In the genomic region with DNA sequence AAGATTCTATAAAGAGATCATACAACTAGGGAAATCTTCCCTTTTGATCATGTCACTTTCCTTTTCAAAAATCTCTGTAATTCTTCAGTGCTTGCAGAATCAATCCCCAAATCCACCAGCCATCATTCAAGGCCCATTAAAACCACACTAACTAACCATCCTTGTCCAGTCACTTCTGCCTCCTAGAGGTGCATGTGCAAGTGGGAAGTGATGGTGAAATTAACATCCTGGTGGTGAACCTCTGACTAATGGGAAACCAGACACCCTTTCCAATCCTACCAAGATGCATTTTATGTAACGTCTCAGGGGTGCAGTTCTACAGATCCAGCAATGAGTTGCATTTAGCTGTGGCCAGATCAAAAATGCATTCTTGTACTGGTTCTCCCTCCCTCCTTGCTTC, we compare ENCODE assay signal across 16 cellular contexts.
DNase-seq lines count a peak whose midpoint lies in the region; ATAC-seq and TF ChIP-seq lines count a peak whose summit lies in the region.
"Had no signal": no experiment of that assay in that cellular context is flagged by ENCODE, and none has a peak within 500 bp of the region (broad histone marks: within the 10 kb centered on the region; RNA-seq: fewer than 3 reads in every experiment).

No MANE protein-coding gene starts in this region.

- H3K27me3 ChIP-seq in naive thymus-derived CD4-positive, alpha-beta T cell (ENCODE audit: control insufficient read depth in 2 of 2, insufficient read depth in 2 of 2, low read length in 2 of 2), result no peaks in the 10 kb centered on the region
- H3K27me3 ChIP-seq: gastrocnemius medialis had no signal

- intact Hi-C loops in naive thymus-derived CD4-positive, alpha-beta T cell (cut with micrococcal nuclease), result loop anchor here (5.0 to 10.0 kb wide), 2 partner anchors 947 to 1450 kb away; no protein-coding TSS in a partner anchor

- no peak overlapping the region for H3K27ac ChIP-seq in naive thymus-derived CD4-positive, alpha-beta T cell (ENCODE audit: low read depth, low read length)
- H3K27ac ChIP-seq: gastrocnemius medialis had no signal

- no peaks in the 10 kb centered on the region for H3K36me3 ChIP-seq in naive thymus-derived CD4-positive, alpha-beta T cell (ENCODE audit: control insufficient read depth in 2 of 3, insufficient read depth in 3 of 3, low read length in 3 of 3)
- H3K36me3 ChIP-seq: gastrocnemius medialis had no signal

- H3K36me3 Mint-ChIP-seq in chondrocyte (ENCODE audit: low read depth), result no peaks in the 10 kb centered on the region
- no peaks in the 10 kb centered on the region for H3K36me3 Mint-ChIP-seq in naive thymus-derived CD4-positive, alpha-beta T cell
- H3K36me3 Mint-ChIP-seq: activated naive CD8-positive, alpha-beta T cell treated with anti-CD3 and anti-CD28 coated beads, Interleukin-2, amount 10 ng/mL, durations not matched to agents 7 days and 5 days; CD8-positive, alpha-beta memory T cell; natural killer cell treated with Interleukin-12 subunit alpha and Interleukin-12 subunit beta and Interleukin-15 and Interleukin-18, amount 100 ng/mL, for 72 hours had no signal

- CTCF ChIA-PET in naive thymus-derived CD4-positive, alpha-beta T cell (lab: Charles Lee), result no interaction called here

- peaks cover 36% of the 10 kb centered on the region for H3K4me1 Mint-ChIP-seq in chondrocyte (ENCODE audit: low read depth)
- H3K4me1 Mint-ChIP-seq in naive thymus-derived CD4-positive, alpha-beta T cell, result peaks cover 0 to 2% (median 0%) of the 10 kb centered on the region in 7 donors
- H3K4me1 Mint-ChIP-seq: activated naive CD8-positive, alpha-beta T cell treated with anti-CD3 and anti-CD28 coated beads, Interleukin-2, amount 10 ng/mL, durations not matched to agents 7 days and 5 days; CD8-positive, alpha-beta memory T cell had no signal

- no peak overlapping the region for H3K4me3 ChIP-seq in naive thymus-derived CD4-positive, alpha-beta T cell (ENCODE audit: low read length)
- H3K4me3 ChIP-seq: gastrocnemius medialis had no signal

- no peaks in the 10 kb centered on the region for H3K9me3 Mint-ChIP-seq in chondrocyte (ENCODE audit: low read depth)
- H3K9me3 Mint-ChIP-seq in naive thymus-derived CD4-positive, alpha-beta T cell, result no peaks in the 10 kb centered on the region
- H3K9me3 Mint-ChIP-seq: activated naive CD8-positive, alpha-beta T cell treated with anti-CD3 and anti-CD28 coated beads, Interleukin-2, amount 10 ng/mL, durations not matched to agents 7 days and 5 days; CD8-positive, alpha-beta memory T cell; dendritic cell treated with granulocyte-macrophage colony-stimulating factor and Interleukin-4, amounts not matched to agents 40 ng/mL and 50 ng/mL, for 4 days; natural killer cell treated with Interleukin-12 subunit alpha and Interleukin-12 subunit beta and Interleukin-15 and Interleukin-18, amount 100 ng/mL, for 72 hours had no signal

- peak; percentile 48 for TF ChIP-seq CTCF in chondrocyte (IDR thresholded peaks at IDR 0.05)

- POLR2A ChIA-PET in naive thymus-derived CD4-positive, alpha-beta T cell (lab: Charles Lee), result no interaction called here

- no peaks in the 10 kb centered on the region for H3K9me3 ChIP-seq in naive thymus-derived CD4-positive, alpha-beta T cell (ENCODE audit: control insufficient read depth in 2 of 3, low read length in 3 of 3)
- H3K9me3 ChIP-seq: gastrocnemius medialis had no signal

- H3K4me1 ChIP-seq in naive thymus-derived CD4-positive, alpha-beta T cell (ENCODE audit: control insufficient read depth in 2 of 2, insufficient read depth in 2 of 2, low read length in 2 of 2), result no peaks in the 10 kb centered on the region

- DNase-seq in GM03348 (ENCODE audit: low spot score) (peak; percentile 22), M059J (ENCODE audit: low read depth) (peak; percentile 57), chondrocyte (ENCODE audit: low spot score) (no peak), myocyte (ENCODE audit: low read depth) (peak; percentile 19)
- DNase-seq in naive thymus-derived CD4-positive, alpha-beta T cell, result no peak
- DNase-seq: activated naive CD8-positive, alpha-beta T cell treated with anti-CD3 and anti-CD28 coated beads, Interleukin-2, amount 10 ng/mL, durations not matched to agents 7 days and 5 days; CD8-positive, alpha-beta memory T cell; gastrocnemius medialis; left colon; NCI-H2081 treated with DMSO at 0.1 percent for 48 hours had no signal

- peak overlapping the region; percentile 29 for H3K27ac Mint-ChIP-seq in chondrocyte (ENCODE audit: unreplicated experiment)
- H3K27ac Mint-ChIP-seq in naive thymus-derived CD4-positive, alpha-beta T cell, result no peak overlapping the region
- H3K27ac Mint-ChIP-seq: activated naive CD8-positive, alpha-beta T cell treated with anti-CD3 and anti-CD28 coated beads, Interleukin-2, amount 10 ng/mL, durations not matched to agents 7 days and 5 days; CD8-positive, alpha-beta memory T cell; dendritic cell treated with granulocyte-macrophage colony-stimulating factor and Interleukin-4, amounts not matched to agents 40 ng/mL and 50 ng/mL, for 4 days; natural killer cell treated with Interleukin-12 subunit alpha and Interleukin-12 subunit beta and Interleukin-15 and Interleukin-18, amount 100 ng/mL, for 72 hours had no signal

- no peak overlapping the region for H3K4me3 Mint-ChIP-seq in chondrocyte (ENCODE audit: unreplicated experiment)
- H3K4me3 Mint-ChIP-seq in naive thymus-derived CD4-positive, alpha-beta T cell, result no peak overlapping the region
- H3K4me3 Mint-ChIP-seq: activated naive CD8-positive, alpha-beta T cell treated with anti-CD3 and anti-CD28 coated beads, Interleukin-2, amount 10 ng/mL, durations not matched to agents 7 days and 5 days; CD8-positive, alpha-beta memory T cell; dendritic cell treated with granulocyte-macrophage colony-stimulating factor and Interleukin-4, amounts not matched to agents 40 ng/mL and 50 ng/mL, for 4 days; natural killer cell treated with Interleukin-12 subunit alpha and Interleukin-12 subunit beta and Interleukin-15 and Interleukin-18, amount 100 ng/mL, for 72 hours had no signal

- no peaks in the 10 kb centered on the region for H3K27me3 Mint-ChIP-seq in chondrocyte (ENCODE audit: low read depth)
- H3K27me3 Mint-ChIP-seq in naive thymus-derived CD4-positive, alpha-beta T cell, result peaks cover 6 to 22% (median 11%) of the 10 kb centered on the region in 5 donors
- H3K27me3 Mint-ChIP-seq: dendritic cell treated with granulocyte-macrophage colony-stimulating factor and Interleukin-4, amounts not matched to agents 40 ng/mL and 50 ng/mL, for 4 days had no signal

- ATAC-seq in naive thymus-derived CD4-positive, alpha-beta T cell, result no peak
- ATAC-seq in HG02885 (IDR thresholded peaks at IDR 0.05; ENCODE audit: poor library complexity, unreplicated experiment) (no peak), HG02973 (IDR thresholded peaks at IDR 0.05; ENCODE audit: unreplicated experiment) (no peak)
- ATAC-seq: activated CD4-positive, CD25-positive, alpha-beta regulatory T cell treated with anti-CD3 and anti-CD28 coated beads, Interleukin-2, amount 50 U/mL, for 24 hours; gastrocnemius medialis; left colon; natural killer cell treated with Interleukin-12 subunit alpha and Interleukin-12 subunit beta and Interleukin-15 and Interleukin-18, amount 100 ng/mL, for 72 hours; sciatic nerve had no signal

Comparison
In these comparisons a context has a peak if more than half of its experiments do, and no peak if none do; other contexts are left out.
1. DNase-seq: peak in GM03348 (single experiment), M059J (single experiment) and myocyte (single experiment); none in chondrocyte (single experiment) and naive thymus-derived CD4-positive, alpha-beta T cell (0 of 9).